Comparison of ENCODE assay signal across 8 cellular contexts in genomic region chr4:143559757-143560147, GRCh38. TPM values are rescaled to one million over a fixed set of nuclear protein-coding genes. Genes with fewer than 3 reads are reported as not detected.
A peak's percentile ranks its signal among the peaks of the same experiment; 100 is the strongest.
DNase-seq lines count a peak whose midpoint lies in the region; ATAC-seq and TF ChIP-seq lines count a peak whose summit lies in the region.

No MANE protein-coding gene starts in this region.

- H3K9me3 ChIP-seq in body of pancreas = no peaks in the 10 kb centered on the region
- H3K9me3 ChIP-seq in mononuclear cell (ENCODE audit: low read depth, low read length) = no peaks in the 10 kb centered on the region

- no peaks in the 10 kb centered on the region for H3K4me1 Mint-ChIP-seq in type B pancreatic cell (ENCODE audit: unreplicated experiment)

- H3K36me3 Mint-ChIP-seq in type B pancreatic cell = peaks cover 10% of the 10 kb centered on the region

- no peak overlapping the region for H3K27ac Mint-ChIP-seq in type B pancreatic cell

- peak overlapping the region; percentile 86 for H3K4me3 Mint-ChIP-seq in type B pancreatic cell

- H3K4me1 ChIP-seq in body of pancreas (peaks cover 20% of the 10 kb centered on the region), mononuclear cell (ENCODE audit: insufficient read depth, low read length) (peaks cover 12% of the 10 kb centered on the region)

- no peaks in the 10 kb centered on the region for H3K36me3 ChIP-seq in body of pancreas (replicated peaks in 1 of 2; ENCODE audit: insufficient read depth in 1 of 2, low read depth in 2 of 2)

- H3K4me3 ChIP-seq in body of pancreas (peak overlapping the region; percentile 35 to 49), mononuclear cell (ENCODE audit: low read length) (peak overlapping the region; percentile 32)

- WGBS in body of pancreas, 2 donors = 51 to 65% methylated on average over 13 to 17 of the region's 17 CpGs

- H3K27ac ChIP-seq in body of pancreas = peak overlapping the region in 3 of 4 donors; percentile 75 to 84 (median 77)

- H3K27me3 Mint-ChIP-seq in type B pancreatic cell = peaks cover 3% of the 10 kb centered on the region

- no peak for ATAC-seq in body of pancreas

- no peaks in the 10 kb centered on the region for H3K27me3 ChIP-seq in body of pancreas
- H3K27me3 ChIP-seq in mononuclear cell (ENCODE audit: insufficient read depth, low read length) = no peaks in the 10 kb centered on the region

- DNase-seq in NCI-H524 (lab: John Stamatoyannopoulos, UW) = peak; percentile 9 to 41
- no peak for DNase-seq in NCI-H524 treated with DMSO at 0.1 percent for 48 hours (lab: John Stamatoyannopoulos, UW)
- peak; percentile 10 for DNase-seq in NCI-H526 treated with DMSO at 0.1 percent for 48 hours (lab: John Stamatoyannopoulos, UW)
- no peak for DNase-seq in body of pancreas
- DNase-seq in type B pancreatic cell (ENCODE audit: extremely low spot score, unreplicated experiment) = no peak
- no peak for DNase-seq in COLO829 (ENCODE audit: low spot score)
- no peak for DNase-seq in NCI-H774 (lab: John Stamatoyannopoulos, UW)

- no peaks in the 10 kb centered on the region for H3K9me3 Mint-ChIP-seq in type B pancreatic cell

- intact Hi-C loops in body of pancreas (cut with DNase I) = no loop called here

- no peak for TF ChIP-seq POLR2A in body of pancreas (IDR thresholded peaks at IDR 0.05)

- no peak for TF ChIP-seq CTCF in body of pancreas (IDR thresholded peaks at IDR 0.05)
- TF ChIP-seq CTCF in type B pancreatic cell (conservative IDR thresholded peaks at IDR 0.05) = no peak

RNA-seq across cellular contexts. Expression of gene SMARCA5, which starts 46.2 kb away (rescaled TPM):
- total RNA-seq in body of pancreas (10 to 100 TPM; 20.8 to 21.0 TPM), mononuclear cell (86.8 TPM), type B pancreatic cell (ENCODE audit: low replicate concordance) (52.2 and 69.2 TPM in 2 replicates)

Comparison
In these comparisons a context has a peak if more than half of its experiments do, and no peak if none do; other contexts are left out.
1. DNase-seq: peak in NCI-H524 (2 of 2) and NCI-H526 treated with DMSO at 0.1 percent for 48 hours (single experiment); none in NCI-H524 treated with DMSO at 0.1 percent for 48 hours (single experiment), body of pancreas (0 of 4), type B pancreatic cell (single experiment), COLO829 (single experiment) and NCI-H774 (single experiment).